In the genomic region with DNA sequence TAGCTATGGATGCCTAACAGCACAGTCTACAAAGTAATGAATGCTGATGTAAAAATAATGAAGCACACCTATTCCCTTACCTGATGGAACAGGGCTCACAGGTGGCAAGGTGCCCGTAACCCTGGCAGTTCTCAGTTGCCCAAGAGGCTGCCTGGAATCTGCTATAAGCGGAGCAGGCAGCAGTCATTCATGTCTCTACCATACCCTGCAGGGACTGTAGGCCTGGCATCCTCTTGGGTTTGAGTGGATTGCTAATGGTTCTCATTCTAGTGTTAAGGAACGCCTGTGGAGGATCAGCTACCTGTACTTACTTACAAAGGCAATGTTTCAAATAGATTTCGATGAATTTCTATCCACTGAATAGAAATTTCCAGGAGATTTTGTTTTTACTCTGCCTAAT, we compare ENCODE assay signal across 24 cellular contexts.
"Had no signal": no experiment of that assay in that cellular context is flagged by ENCODE, and none has a peak within 500 bp of the region (broad histone marks: within the 10 kb centered on the region; RNA-seq: fewer than 3 reads in every experiment).

No MANE protein-coding gene starts in this region.

- H3K9me3 ChIP-seq: ascending aorta, esophagus muscularis mucosa, heart right ventricle, mucosa of descending colon, upper lobe of left lung had no signal

- DNase-seq: activated CD4-positive, alpha-beta T cell treated with anti-CD3 and anti-CD28 coated beads, Interleukin-2, amount 10 ng/mL, durations not matched to agents 7 days and 5 days; activated CD8-positive, alpha-beta memory T cell treated with anti-CD3 and anti-CD28 coated beads, Interleukin-2, amount 50 U/mL, for 4 hours; activated CD8-positive, alpha-beta T cell treated with anti-CD3 and anti-CD28 coated beads, Interleukin-2, amount 10 ng/mL, durations not matched to agents 7 days and 5 days; activated effector memory CD4-positive, alpha-beta T cell treated with Interleukin-2 at 50 U/mL for 16 hours; activated naive CD4-positive, alpha-beta T cell treated with anti-CD3 and anti-CD28 coated beads, Interleukin-2, amount 10 ng/mL, durations not matched to agents 7 days and 5 days; activated naive CD8-positive, alpha-beta T cell treated with anti-CD3 and anti-CD28 coated beads, Interleukin-2, amount 50 U/mL, for 24 hours; activated T-cell treated with anti-CD3 and anti-CD28 coated beads, Interleukin-2, amount 50 U/mL, for 48 hours; effector CD4-positive, alpha-beta T cell; heart right ventricle; mammary epithelial cell; mucosa of descending colon; naive B cell; stimulated activated CD4-positive, alpha-beta T cell treated with anti-CD3 and anti-CD28 coated beads, Interleukin-2, amount 100 ng/mL, for 48 hours; stimulated activated naive CD8-positive, alpha-beta T cell treated with anti-CD3 and anti-CD28 coated beads, Interleukin-15, amount 100 ng/mL, for 72 hours; T-helper 1 cell; T-helper 9 cell had no signal

- H3K9ac ChIP-seq: neural progenitor cell had no signal

- H3K27ac Mint-ChIP-seq: activated CD4-positive, alpha-beta T cell treated with anti-CD3 and anti-CD28 coated beads, Interleukin-2, amount 10 ng/mL, durations not matched to agents 7 days and 5 days; activated CD8-positive, alpha-beta T cell treated with anti-CD3 and anti-CD28 coated beads, Interleukin-2, amount 10 ng/mL, durations not matched to agents 7 days and 5 days; activated naive CD4-positive, alpha-beta T cell treated with anti-CD3 and anti-CD28 coated beads, Interleukin-2, amount 10 ng/mL, durations not matched to agents 7 days and 5 days; activated naive CD8-positive, alpha-beta T cell treated with anti-CD3 and anti-CD28 coated beads, Interleukin-2, amount 50 U/mL, for 24 hours; naive B cell; neural progenitor cell; progenitor cell of endocrine pancreas; stimulated activated naive CD8-positive, alpha-beta T cell treated with anti-CD3 and anti-CD28 coated beads, Interleukin-15, amount 100 ng/mL, for 72 hours had no signal

- H2AFZ ChIP-seq: neural progenitor cell had no signal

- H3K4me1 Mint-ChIP-seq: activated CD4-positive, alpha-beta T cell treated with anti-CD3 and anti-CD28 coated beads, Interleukin-2, amount 10 ng/mL, durations not matched to agents 7 days and 5 days; activated naive CD4-positive, alpha-beta T cell treated with anti-CD3 and anti-CD28 coated beads, Interleukin-2, amount 10 ng/mL, durations not matched to agents 7 days and 5 days; activated naive CD8-positive, alpha-beta T cell treated with anti-CD3 and anti-CD28 coated beads, Interleukin-2, amount 50 U/mL, for 24 hours; naive B cell; stimulated activated naive CD8-positive, alpha-beta T cell treated with anti-CD3 and anti-CD28 coated beads, Interleukin-15, amount 100 ng/mL, for 72 hours had no signal

- H3K4me3 ChIP-seq: ascending aorta, coronary artery, esophagus muscularis mucosa, heart right ventricle, mucosa of descending colon, neural progenitor cell, upper lobe of left lung had no signal

- H3K27me3 Mint-ChIP-seq: activated CD4-positive, alpha-beta T cell treated with anti-CD3 and anti-CD28 coated beads, Interleukin-2, amount 10 ng/mL, durations not matched to agents 7 days and 5 days; progenitor cell of endocrine pancreas; stimulated activated naive CD8-positive, alpha-beta T cell treated with anti-CD3 and anti-CD28 coated beads, Interleukin-15, amount 100 ng/mL, for 72 hours had no signal

- H3K36me3 Mint-ChIP-seq: activated naive CD4-positive, alpha-beta T cell treated with anti-CD3 and anti-CD28 coated beads, Interleukin-2, amount 10 ng/mL, durations not matched to agents 7 days and 5 days; neural progenitor cell had no signal

- H3K9me3 Mint-ChIP-seq: activated CD4-positive, alpha-beta T cell treated with anti-CD3 and anti-CD28 coated beads, Interleukin-2, amount 10 ng/mL, durations not matched to agents 7 days and 5 days; activated naive CD4-positive, alpha-beta T cell treated with anti-CD3 and anti-CD28 coated beads, Interleukin-2, amount 10 ng/mL, durations not matched to agents 7 days and 5 days; activated naive CD8-positive, alpha-beta T cell treated with anti-CD3 and anti-CD28 coated beads, Interleukin-2, amount 50 U/mL, for 24 hours; neural progenitor cell; stimulated activated naive CD8-positive, alpha-beta T cell treated with anti-CD3 and anti-CD28 coated beads, Interleukin-15, amount 100 ng/mL, for 72 hours had no signal

- H3K36me3 ChIP-seq: ascending aorta, esophagus muscularis mucosa, heart right ventricle, neural progenitor cell, upper lobe of left lung had no signal

- ATAC-seq: activated CD4-positive, CD25-positive, alpha-beta regulatory T cell treated with anti-CD3 and anti-CD28 coated beads, Interleukin-2, amount 50 U/mL, for 24 hours; activated CD8-positive, alpha-beta T cell treated with anti-CD3 and anti-CD28 coated beads, Interleukin-2, amount 10 ng/mL, durations not matched to agents 7 days and 5 days; activated naive CD8-positive, alpha-beta T cell treated with anti-CD3 and anti-CD28 coated beads, Interleukin-2, amount 50 U/mL, for 24 hours; heart right ventricle; left lobe of liver; mucosa of descending colon; stimulated activated naive CD8-positive, alpha-beta T cell treated with anti-CD3 and anti-CD28 coated beads, Interleukin-15, amount 100 ng/mL, for 72 hours had no signal

- H3K27ac ChIP-seq: ascending aorta, coronary artery, esophagus muscularis mucosa, heart right ventricle, neural progenitor cell, upper lobe of left lung had no signal

- H3K4me3 Mint-ChIP-seq: activated CD4-positive, alpha-beta T cell treated with anti-CD3 and anti-CD28 coated beads, Interleukin-2, amount 10 ng/mL, durations not matched to agents 7 days and 5 days; activated CD8-positive, alpha-beta T cell treated with anti-CD3 and anti-CD28 coated beads, Interleukin-2, amount 10 ng/mL, durations not matched to agents 7 days and 5 days; activated naive CD4-positive, alpha-beta T cell treated with anti-CD3 and anti-CD28 coated beads, Interleukin-2, amount 10 ng/mL, durations not matched to agents 7 days and 5 days; activated naive CD8-positive, alpha-beta T cell treated with anti-CD3 and anti-CD28 coated beads, Interleukin-2, amount 50 U/mL, for 24 hours; naive B cell; neural progenitor cell; stimulated activated naive CD8-positive, alpha-beta T cell treated with anti-CD3 and anti-CD28 coated beads, Interleukin-15, amount 100 ng/mL, for 72 hours had no signal

- H3K27me3 ChIP-seq: ascending aorta, esophagus muscularis mucosa, heart right ventricle, neural progenitor cell, upper lobe of left lung had no signal

- H3K4me1 ChIP-seq: ascending aorta, neural progenitor cell had no signal

- H3K4me2 ChIP-seq: neural progenitor cell had no signal
